ENCODE assay signal across 8 cellular contexts in genomic region chr19:45523642-45524256, GRCh38. TPM values are rescaled to one million over a fixed set of nuclear protein-coding genes. Genes with fewer than 3 reads are reported as not detected.
DNase-seq lines count a peak whose midpoint lies in the region; ATAC-seq and TF ChIP-seq lines count a peak whose summit lies in the region.

No MANE protein-coding gene starts in this region.

- DNase-seq in NCI-H1930 (lab: John Stamatoyannopoulos, UW) (peak; percentile 83 to 88), T-helper 17 cell (peak in 2 of 3 donors; percentile 59 to 67), amniotic epithelial cell (ENCODE audit: low read depth) (peak; percentile 83), left cardiac atrium (peak; percentile 77), putamen (ENCODE audit: low spot score) (peak; percentile 86)

- peaks cover 16% of the 10 kb centered on the region for H3K4me1 Mint-ChIP-seq in T-helper 17 cell

- H3K36me3 Mint-ChIP-seq in T-helper 17 cell (ENCODE audit: low read depth) = peaks cover 9% of the 10 kb centered on the region

- H3K9me3 ChIP-seq in T-helper 17 cell (ENCODE audit: control insufficient read depth, low read length, poor library complexity, severe bottlenecking) = no peaks in the 10 kb centered on the region

- peak; percentile 58 for ATAC-seq in HG02840 (IDR thresholded peaks at IDR 0.05; ENCODE audit: low FRiP score, unreplicated experiment)
- peak; percentile 100 for ATAC-seq in T-helper 17 cell
- ATAC-seq in left cardiac atrium = peak; percentile 89 to 95
- ATAC-seq in HG02571 (IDR thresholded peaks at IDR 0.05; ENCODE audit: unreplicated experiment) = no peak

- intact Hi-C loops in left cardiac atrium (cut with DNase I) = loop anchor here in 1 of 2 donors (5.0 kb wide), 2 partner anchors 44 to 119 kb away; no protein-coding TSS in a partner anchor

- no peak overlapping the region for H3K4me3 Mint-ChIP-seq in T-helper 17 cell

- peak overlapping the region; percentile 73 for H3K27ac Mint-ChIP-seq in T-helper 17 cell

- no peaks in the 10 kb centered on the region for H3K27me3 Mint-ChIP-seq in T-helper 17 cell

- peak; percentile 31 for TF ChIP-seq CTCF in GM12801 (IDR thresholded peaks at IDR 0.05; ENCODE audit: extremely low read depth, insufficient read length)

RNA-seq across cellular contexts. Expression of gene VASP, which starts 16.5 kb away (rescaled TPM):
- total RNA-seq in T-helper 17 cell = 100 to 1,000 TPM in 1 of 2 donors, 10 to 100 TPM in 1; 99.7 to 101 TPM
- total RNA-seq in left cardiac atrium = 10 to 100 TPM; 48.4 to 91.7 TPM

RNA-seq across cellular contexts. Expression of gene PPM1N, which starts 25.5 kb away (rescaled TPM):
- 1 to 10 TPM; 3.8 to 8.5 TPM for total RNA-seq in T-helper 17 cell
- 1 to 10 TPM in 1 of 2 donors, under 1 TPM in 1; 0.47 to 1.0 TPM for total RNA-seq in left cardiac atrium

RNA-seq across cellular contexts. Expression of gene RTN2, which starts 26.9 kb away (rescaled TPM):
- 1 to 10 TPM; 2.3 to 6.2 TPM for total RNA-seq in T-helper 17 cell
- 10 to 100 TPM; 13.0 to 16.3 TPM for total RNA-seq in left cardiac atrium

RNA-seq across cellular contexts. Expression of gene FOSB, which starts 56.0 kb away (rescaled TPM):
- 1,000 to 10,000 TPM in 1 of 2 donors, 100 to 1,000 TPM in 1; 967 to 2,209 TPM for total RNA-seq in T-helper 17 cell
- 1 to 10 TPM; 1.5 to 5.5 TPM for total RNA-seq in left cardiac atrium
